In genomic region chr3:122233109-122233952, GRCh38 we compare ENCODE assay signal across 9 cellular contexts. TPM values are rescaled to one million over a fixed set of nuclear protein-coding genes. Genes with fewer than 3 reads are reported as not detected.
DNase-seq lines count a peak whose midpoint lies in the region; ATAC-seq and TF ChIP-seq lines count a peak whose summit lies in the region.
"Had no signal": no experiment of that assay in that cellular context is flagged by ENCODE, and none has a peak within 500 bp of the region (broad histone marks: within the 10 kb centered on the region; RNA-seq: fewer than 3 reads in every experiment).

No MANE protein-coding gene starts in this region.

- no peaks in the 10 kb centered on the region for H3K36me3 Mint-ChIP-seq in CD4-positive, CD25-positive, alpha-beta regulatory T cell
- no peaks in the 10 kb centered on the region for H3K36me3 Mint-ChIP-seq in activated T-helper 1 cell treated with anti-CD3 and anti-CD28 coated beads, Interleukin-12 subunit alpha, Interleukin-12 subunit beta, Interleukin-2, Interleukin-4 antibody, amounts not matched to agents 30 ng/mL and 10 ng/mL and 1 ng/mL, durations not matched to agents 14 hours and 24 hours and 36 hours (ENCODE audit: low read depth)

- peak in 1 of 3 donors; percentile 32 for DNase-seq in CD4-positive, CD25-positive, alpha-beta regulatory T cell
- peak; percentile 38 for DNase-seq in GM19240 (ENCODE audit: insufficient read length, low spot score)
- no peak for DNase-seq in activated T-helper 1 cell treated with anti-CD3 and anti-CD28 coated beads, Interleukin-12 subunit alpha, Interleukin-12 subunit beta, Interleukin-2, Interleukin-4 antibody, amounts not matched to agents 30 ng/mL and 10 ng/mL and 1 ng/mL, durations not matched to agents 14 hours and 24 hours and 36 hours (ENCODE audit: low spot score)
- DNase-seq in cerebellar nuclear complex (lab: John Stamatoyannopoulos, UW), result no peak
- DNase-seq in NCI-H1694 treated with DMSO at 0.1 percent for 48 hours (lab: John Stamatoyannopoulos, UW), result no peak
- DNase-seq in stomach, result no peak
- no peak for DNase-seq in activated CD4-positive, CD25-positive, alpha-beta regulatory T cell treated with anti-CD3 and anti-CD28 coated beads, Interleukin-2, amount 50 U/mL, for 72 hours
- DNase-seq: gastrocnemius medialis had no signal

- no peak for TF ChIP-seq CTCF in stomach (IDR thresholded peaks at IDR 0.05)

- no peak overlapping the region for H3K27ac ChIP-seq in CD4-positive, CD25-positive, alpha-beta regulatory T cell (ENCODE audit: insufficient read depth, low read length, poor library complexity, severe bottlenecking)
- peak overlapping the region in 2 of 5 donors; percentile 34 to 46 for H3K27ac ChIP-seq in stomach
- H3K27ac ChIP-seq: gastrocnemius medialis had no signal

- intact Hi-C loops in activated T-helper 1 cell treated with anti-CD3 and anti-CD28 coated beads, Interleukin-12 subunit alpha, Interleukin-12 subunit beta, Interleukin-2, Interleukin-4 antibody, amounts not matched to agents 30 ng/mL and 10 ng/mL and 1 ng/mL, durations not matched to agents 14 hours and 24 hours and 36 hours (cut with micrococcal nuclease), result loop anchor here (1.0 kb wide), 1 partner anchor 22 kb away; no protein-coding TSS in a partner anchor
- intact Hi-C loops in stomach (cut with DNase I; ENCODE audit: low total_unique reads), result no loop called here

- no peaks in the 10 kb centered on the region for H3K36me3 ChIP-seq in CD4-positive, CD25-positive, alpha-beta regulatory T cell (ENCODE audit: control insufficient read depth, insufficient read depth, low read length)
- H3K36me3 ChIP-seq in stomach, result no peaks in the 10 kb centered on the region
- H3K36me3 ChIP-seq: gastrocnemius medialis had no signal

- peaks cover 0 to 4% (median 0%) of the 10 kb centered on the region in 7 donors for H3K9me3 Mint-ChIP-seq in CD4-positive, CD25-positive, alpha-beta regulatory T cell
- no peaks in the 10 kb centered on the region for H3K9me3 Mint-ChIP-seq in activated T-helper 1 cell treated with anti-CD3 and anti-CD28 coated beads, Interleukin-12 subunit alpha, Interleukin-12 subunit beta, Interleukin-2, Interleukin-4 antibody, amounts not matched to agents 30 ng/mL and 10 ng/mL and 1 ng/mL, durations not matched to agents 14 hours and 24 hours and 36 hours

- peaks cover 0 to 7% (median 5%) of the 10 kb centered on the region in 4 donors for H3K4me1 Mint-ChIP-seq in CD4-positive, CD25-positive, alpha-beta regulatory T cell
- H3K4me1 Mint-ChIP-seq in activated T-helper 1 cell treated with anti-CD3 and anti-CD28 coated beads, Interleukin-12 subunit alpha, Interleukin-12 subunit beta, Interleukin-2, Interleukin-4 antibody, amounts not matched to agents 30 ng/mL and 10 ng/mL and 1 ng/mL, durations not matched to agents 14 hours and 24 hours and 36 hours (ENCODE audit: low read depth), result peaks cover 18% of the 10 kb centered on the region

- no peak for TF ChIP-seq EP300 in stomach (IDR thresholded peaks at IDR 0.05)

- no peaks in the 10 kb centered on the region for H3K4me1 ChIP-seq in CD4-positive, CD25-positive, alpha-beta regulatory T cell (ENCODE audit: control insufficient read depth, insufficient read depth, low read length, poor library complexity, severe bottlenecking)
- no peaks in the 10 kb centered on the region for H3K4me1 ChIP-seq in stomach
- H3K4me1 ChIP-seq: gastrocnemius medialis had no signal

- H3K27ac Mint-ChIP-seq in CD4-positive, CD25-positive, alpha-beta regulatory T cell, result no peak overlapping the region
- peak overlapping the region; percentile 7 for H3K27ac Mint-ChIP-seq in activated T-helper 1 cell treated with anti-CD3 and anti-CD28 coated beads, Interleukin-12 subunit alpha, Interleukin-12 subunit beta, Interleukin-2, Interleukin-4 antibody, amounts not matched to agents 30 ng/mL and 10 ng/mL and 1 ng/mL, durations not matched to agents 14 hours and 24 hours and 36 hours

- no peak overlapping the region for H3K4me3 Mint-ChIP-seq in CD4-positive, CD25-positive, alpha-beta regulatory T cell
- H3K4me3 Mint-ChIP-seq in activated T-helper 1 cell treated with anti-CD3 and anti-CD28 coated beads, Interleukin-12 subunit alpha, Interleukin-12 subunit beta, Interleukin-2, Interleukin-4 antibody, amounts not matched to agents 30 ng/mL and 10 ng/mL and 1 ng/mL, durations not matched to agents 14 hours and 24 hours and 36 hours, result peak overlapping the region; percentile 3

- H3K27me3 Mint-ChIP-seq in CD4-positive, CD25-positive, alpha-beta regulatory T cell, result peaks cover 30% of the 10 kb centered on the region
- H3K27me3 Mint-ChIP-seq in activated T-helper 1 cell treated with anti-CD3 and anti-CD28 coated beads, Interleukin-12 subunit alpha, Interleukin-12 subunit beta, Interleukin-2, Interleukin-4 antibody, amounts not matched to agents 30 ng/mL and 10 ng/mL and 1 ng/mL, durations not matched to agents 14 hours and 24 hours and 36 hours (ENCODE audit: insufficient read depth), result no peaks in the 10 kb centered on the region

- no peak overlapping the region for H3K4me3 ChIP-seq in CD4-positive, CD25-positive, alpha-beta regulatory T cell (ENCODE audit: low read depth, low read length)
- H3K4me3 ChIP-seq in stomach, result no peak overlapping the region
- H3K4me3 ChIP-seq: gastrocnemius medialis had no signal

- peaks cover 1% of the 10 kb centered on the region for H3K27me3 ChIP-seq in CD4-positive, CD25-positive, alpha-beta regulatory T cell (ENCODE audit: control insufficient read depth, insufficient read depth, low read length)
- H3K27me3 ChIP-seq in stomach, result peaks cover 0 to 10% (median 0%) of the 10 kb centered on the region in 3 donors
- H3K27me3 ChIP-seq: gastrocnemius medialis had no signal

- 73 to 82% (median 77%) methylated on average over 13 of the region's 13 CpGs for WGBS in stomach, 5 donors

- peak; percentile 19 to 27 for ATAC-seq in CD4-positive, CD25-positive, alpha-beta regulatory T cell (ENCODE audit: low read depth in 2 of 2)
- ATAC-seq in HG03135 (IDR thresholded peaks at IDR 0.05; ENCODE audit: unreplicated experiment), result peak; percentile 72

- no peak for TF ChIP-seq POLR2A in stomach (IDR thresholded peaks at IDR 0.05)

- H3K9me3 ChIP-seq in CD4-positive, CD25-positive, alpha-beta regulatory T cell (ENCODE audit: control insufficient read depth in 2 of 2, low read length in 2 of 2), result no peaks in the 10 kb centered on the region
- H3K9me3 ChIP-seq in stomach, result no peaks in the 10 kb centered on the region
- H3K9me3 ChIP-seq: gastrocnemius medialis had no signal

RNA-seq across cellular contexts. Expression of gene CASR, which starts 49.9 kb away (rescaled TPM):
- total RNA-seq in CD4-positive, CD25-positive, alpha-beta regulatory T cell, result not detected
- under 1 TPM in 2 of 4 donors, not detected in 2; 0.16 to 0.45 TPM for polyA plus RNA-seq in CD4-positive, CD25-positive, alpha-beta regulatory T cell
- not detected in 2 replicates for total RNA-seq in activated T-helper 1 cell treated with anti-CD3 and anti-CD28 coated beads, Interleukin-12 subunit alpha, Interleukin-12 subunit beta, Interleukin-2, Interleukin-4 antibody, amounts not matched to agents 30 ng/mL and 10 ng/mL and 1 ng/mL, durations not matched to agents 14 hours and 24 hours and 36 hours
- 1 to 10 TPM in 1 of 5 donors, under 1 TPM in 1, not detected in 3; 0.37 to 3.0 TPM for total RNA-seq in stomach
- under 1 TPM in 2 of 3 donors, not detected in 1; 0.03 to 0.50 TPM for polyA plus RNA-seq in stomach
- total RNA-seq: gastrocnemius medialis had no signal
